Comparison of ENCODE assay signal across 8 cellular contexts in genomic region chr15:90929709-90930019, GRCh38. TPM values are rescaled to one million over a fixed set of nuclear protein-coding genes. Genes with fewer than 3 reads are reported as not detected.
DNase-seq lines count a peak whose midpoint lies in the region; ATAC-seq, FAIRE-seq and TF ChIP-seq lines count a peak whose summit lies in the region.

No MANE protein-coding gene starts in this region.

- H3K27ac ChIP-seq in right atrium auricular region: peak overlapping the region; percentile 93 to 96
- peak overlapping the region; percentile 84 to 88 for H3K27ac ChIP-seq in ascending aorta
- peak overlapping the region; percentile 96 for H3K27ac ChIP-seq in lower lobe of right lung
- peak overlapping the region; percentile 85 to 89 for H3K27ac ChIP-seq in uterus

- no peaks in the 10 kb centered on the region for H3K27me3 ChIP-seq in right atrium auricular region
- H3K27me3 ChIP-seq in ascending aorta: no peaks in the 10 kb centered on the region
- no peaks in the 10 kb centered on the region for H3K27me3 ChIP-seq in lower lobe of right lung (ENCODE audit: low read depth)
- no peaks in the 10 kb centered on the region for H3K27me3 ChIP-seq in uterus

- no peak for TF ChIP-seq POLR2A in uterus (IDR thresholded peaks at IDR 0.05)

- H3K9me3 ChIP-seq in right atrium auricular region (no peaks in the 10 kb centered on the region), ascending aorta (no peaks in the 10 kb centered on the region), lower lobe of right lung (no peaks in the 10 kb centered on the region), uterus (no peaks in the 10 kb centered on the region)

- intact Hi-C loops in left cardiac atrium (cut with DNase I): no loop called here
- intact Hi-C loops in ascending aorta (cut with DNase I): loop anchor here (2.0 to 10.0 kb wide), 3 partner anchors 42 to 925 kb away; partner anchors contain the start of gene ZNF710
- intact Hi-C loops in lower lobe of right lung (cut with DNase I): no loop called here
- intact Hi-C loops in uterus (cut with DNase I; ENCODE audit: low total_unique reads): no loop called here

- ATAC-seq in left cardiac atrium: no peak
- ATAC-seq in lower lobe of right lung: no peak
- ATAC-seq in HG03175 (IDR thresholded peaks at IDR 0.05; ENCODE audit: unreplicated experiment): no peak

- DNase-seq in right atrium auricular region (ENCODE audit: low spot score) (no peak), left cardiac atrium (no peak), ascending aorta (ENCODE audit: low spot score in 2 of 2) (no peak), lower lobe of right lung (no peak), uterus (no peak), NCI-H1436 (lab: John Stamatoyannopoulos, UW) (no peak), HTR-8/SVneo (ENCODE audit: insufficient read length, low spot score) (no peak)

- no peaks in the 10 kb centered on the region for H3K36me3 ChIP-seq in right atrium auricular region
- no peaks in the 10 kb centered on the region for H3K36me3 ChIP-seq in ascending aorta
- no peaks in the 10 kb centered on the region for H3K36me3 ChIP-seq in lower lobe of right lung
- no peaks in the 10 kb centered on the region for H3K36me3 ChIP-seq in uterus

- H3K4me1 ChIP-seq in right atrium auricular region: peaks cover 0 to 39% of the 10 kb centered on the region in 2 donors
- H3K4me1 ChIP-seq in ascending aorta: peaks cover 5 to 22% of the 10 kb centered on the region in 2 donors
- peaks cover 47% of the 10 kb centered on the region for H3K4me1 ChIP-seq in lower lobe of right lung
- peaks cover 0 to 12% of the 10 kb centered on the region in 2 donors for H3K4me1 ChIP-seq in uterus

- peak overlapping the region; percentile 61 to 65 for H3K4me3 ChIP-seq in right atrium auricular region
- H3K4me3 ChIP-seq in ascending aorta: peak overlapping the region; percentile 56 to 61
- peak overlapping the region; percentile 93 for H3K4me3 ChIP-seq in lower lobe of right lung
- peak overlapping the region; percentile 47 to 52 for H3K4me3 ChIP-seq in uterus

- FAIRE-seq in HTR-8/SVneo (lab: Jason Lieb, UNC): no peak

- no peak for TF ChIP-seq CTCF in right atrium auricular region (IDR thresholded peaks at IDR 0.05)
- TF ChIP-seq CTCF in ascending aorta (IDR thresholded peaks at IDR 0.05): no peak
- no peak for TF ChIP-seq CTCF in lower lobe of right lung (IDR thresholded peaks at IDR 0.05)
- no peak for TF ChIP-seq CTCF in uterus (IDR thresholded peaks at IDR 0.05)

RNA-seq across cellular contexts. Expression of gene HDDC3, which starts 2.7 kb away (rescaled TPM):
- total RNA-seq in right atrium auricular region (10 to 100 TPM; 14.9 to 17.9 TPM), left cardiac atrium (10 to 100 TPM; 12.2 to 17.1 TPM), ascending aorta (29.4 TPM), lower lobe of right lung (16.0 TPM), uterus (10 to 100 TPM in 2 of 4 donors, 1 to 10 TPM in 1, under 1 TPM in 1; 0.59 to 14.0 (median 7.2) TPM)

RNA-seq across cellular contexts. Expression of gene UNC45A, which starts 5.4 kb away (rescaled TPM):
- 10 to 100 TPM; 17.4 to 19.0 TPM for total RNA-seq in right atrium auricular region
- 10 to 100 TPM; 27.3 to 29.5 TPM for total RNA-seq in left cardiac atrium
- 73.5 TPM for total RNA-seq in ascending aorta
- 50.4 TPM for total RNA-seq in lower lobe of right lung
- 10 to 100 TPM; 42.8 to 89.5 (median 65.4) TPM for total RNA-seq in uterus

RNA-seq across cellular contexts. Expression of gene RCCD1, which starts 25.0 kb away (rescaled TPM):
- total RNA-seq in right atrium auricular region (1 to 10 TPM; 6.8 to 9.5 TPM), left cardiac atrium (10 to 100 TPM in 1 of 2 donors, 1 to 10 TPM in 1; 8.4 to 10.6 TPM), ascending aorta (10.0 TPM), lower lobe of right lung (10.3 TPM), uterus (10 to 100 TPM in 2 of 4 donors, 1 to 10 TPM in 2; 7.4 to 16.5 (median 11.6) TPM)

RNA-seq across cellular contexts. Expression of gene MAN2A2, which starts 26.6 kb away (rescaled TPM):
- total RNA-seq in right atrium auricular region (10 to 100 TPM; 41.7 to 42.3 TPM), left cardiac atrium (10 to 100 TPM; 79.3 to 83.2 TPM), ascending aorta (90.4 TPM), lower lobe of right lung (96.9 TPM), uterus (10 to 100 TPM; 15.9 to 92.0 (median 19.8) TPM)

RNA-seq across cellular contexts. Expression of gene FES, which starts 45.4 kb away (rescaled TPM):
- total RNA-seq in right atrium auricular region (10 to 100 TPM in 1 of 2 donors, 1 to 10 TPM in 1; 9.3 to 14.9 TPM), left cardiac atrium (10 to 100 TPM; 26.9 to 29.2 TPM), ascending aorta (65.1 TPM), lower lobe of right lung (51.0 TPM), uterus (100 to 1,000 TPM in 1 of 4 donors, 10 to 100 TPM in 2, 1 to 10 TPM in 1; 4.4 to 968 (median 60.1) TPM)
